Comparison of ENCODE assay signal across 29 cellular contexts in the genomic region with DNA sequence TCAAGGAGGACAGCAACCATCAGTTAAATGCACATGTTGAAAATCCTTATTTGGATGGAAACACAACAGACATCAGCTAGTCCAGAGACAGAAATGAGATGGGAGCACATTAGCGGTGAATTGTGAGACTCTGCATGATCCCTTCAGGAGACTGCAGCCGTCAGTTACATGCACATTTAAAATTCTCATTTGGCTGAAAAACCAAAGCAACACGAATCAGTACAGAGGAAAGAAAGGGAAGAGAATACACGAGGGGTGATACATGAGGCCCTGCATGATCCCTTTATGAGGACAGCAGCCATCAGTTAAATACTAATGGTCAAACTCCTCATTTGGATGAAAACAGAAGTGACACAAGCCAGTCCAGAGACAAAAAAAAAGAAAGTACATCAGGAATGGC.
"Had no signal": no experiment of that assay in that cellular context is flagged by ENCODE, and none has a peak within 500 bp of the region (broad histone marks: within the 10 kb centered on the region; RNA-seq: fewer than 3 reads in every experiment).

No MANE protein-coding gene starts in this region.

- FAIRE-seq: frontal cortex had no signal

- H3K27ac ChIP-seq: ascending aorta, breast epithelium, cardiac muscle cell, coronary artery, dorsolateral prefrontal cortex, heart left ventricle had no signal

- H3K4me3 ChIP-seq: ascending aorta, breast epithelium, cardiac muscle cell, coronary artery, dorsolateral prefrontal cortex, heart left ventricle had no signal

- H3K9me3 ChIP-seq: ascending aorta, breast epithelium, heart left ventricle had no signal

- H3K27me3 ChIP-seq: ascending aorta, breast epithelium, cardiac muscle cell, dorsolateral prefrontal cortex, heart left ventricle had no signal

- H3K27me3 Mint-ChIP-seq: activated CD4-positive, alpha-beta memory T cell treated with anti-CD3 and anti-CD28 coated beads, Interleukin-2, amount 10 ng/mL, durations not matched to agents 7 days and 5 days; activated CD4-positive, alpha-beta T cell treated with anti-CD3 and anti-CD28 coated beads, Interleukin-2, amount 10 ng/mL, durations not matched to agents 7 days and 5 days; activated naive CD4-positive, alpha-beta T cell treated with anti-CD3 and anti-CD28 coated beads, Interleukin-2, amount 10 ng/mL, durations not matched to agents 7 days and 5 days; activated naive CD8-positive, alpha-beta T cell treated with anti-CD3 and anti-CD28 coated beads, Interleukin-2, amount 10 ng/mL, durations not matched to agents 7 days and 5 days; activated T-cell treated with anti-CD3 and anti-CD28 coated beads, Interleukin-2, amount 50 U/mL, for 24 hours; dendritic cell treated with granulocyte-macrophage colony-stimulating factor and Interleukin-4, amounts not matched to agents 40 ng/mL and 50 ng/mL, for 4 days had no signal

- H3K9me3 Mint-ChIP-seq: activated CD4-positive, alpha-beta T cell treated with anti-CD3 and anti-CD28 coated beads, Interleukin-2, amount 10 ng/mL, durations not matched to agents 7 days and 5 days; activated naive CD4-positive, alpha-beta T cell treated with anti-CD3 and anti-CD28 coated beads, Interleukin-2, amount 10 ng/mL, durations not matched to agents 7 days and 5 days; activated naive CD4-positive, alpha-beta T cell treated with anti-CD3 and anti-CD28 coated beads, Interleukin-2, amount 50 U/mL, for 72 hours; activated naive CD8-positive, alpha-beta T cell treated with anti-CD3 and anti-CD28 coated beads, Interleukin-2, amount 10 ng/mL, durations not matched to agents 7 days and 5 days; activated T-cell treated with anti-CD3 and anti-CD28 coated beads, Interleukin-2, amount 50 U/mL, for 24 hours; activated T-cell treated with anti-CD3 and anti-CD28 coated beads, Interleukin-2, amount 50 U/mL, for 72 hours; central memory CD8-positive, alpha-beta T cell; dendritic cell treated with granulocyte-macrophage colony-stimulating factor and Interleukin-4, amounts not matched to agents 40 ng/mL and 50 ng/mL, for 4 days had no signal

- DNase-seq: activated CD4-positive, alpha-beta memory T cell treated with anti-CD3 and anti-CD28 coated beads, Interleukin-2, amount 10 ng/mL, durations not matched to agents 7 days and 5 days; activated CD4-positive, alpha-beta T cell treated with anti-CD3 and anti-CD28 coated beads for 1 hour; activated CD4-positive, alpha-beta T cell treated with anti-CD3 and anti-CD28 coated beads for 4 hours; activated CD4-positive, alpha-beta T cell treated with anti-CD3 and anti-CD28 coated beads, Interleukin-2, amount 10 ng/mL, durations not matched to agents 7 days and 5 days; activated CD4-positive, alpha-beta T cell treated with anti-CD3 and anti-CD28 coated beads, Interleukin-2, amount 50 U/mL, for 4 hours; activated CD8-positive, alpha-beta memory T cell treated with anti-CD3 and anti-CD28 coated beads, Interleukin-2, amount 50 U/mL, for 48 hours; activated gamma-delta T cell; activated naive CD4-positive, alpha-beta T cell; activated naive CD4-positive, alpha-beta T cell treated with anti-CD3 and anti-CD28 coated beads, Interleukin-2, amount 10 ng/mL, durations not matched to agents 7 days and 5 days; activated naive CD8-positive, alpha-beta T cell treated with anti-CD3 and anti-CD28 coated beads, Interleukin-2, amount 10 ng/mL, durations not matched to agents 7 days and 5 days; activated T-cell treated with anti-CD3 and anti-CD28 coated beads for 4 hours; activated T-cell treated with anti-CD3 and anti-CD28 coated beads, Interleukin-2, amount 50 U/mL, for 24 hours; activated T-cell treated with anti-CD3 and anti-CD28 coated beads, Interleukin-2, amount 50 U/mL, for 72 hours; dorsolateral prefrontal cortex; effector memory CD4-positive, alpha-beta T cell; endodermal cell; foreskin fibroblast; heart left ventricle; T-helper 2 cell had no signal

- ATAC-seq: activated naive CD4-positive, alpha-beta T cell treated with anti-CD3 and anti-CD28 coated beads, Interleukin-2, amount 50 U/mL, for 72 hours; activated T-cell treated with anti-CD3 and anti-CD28 coated beads, Interleukin-2, amount 50 U/mL, for 72 hours; esophagus mucosa; heart left ventricle had no signal

- H3K36me3 Mint-ChIP-seq: activated naive CD4-positive, alpha-beta T cell treated with anti-CD3 and anti-CD28 coated beads, Interleukin-2, amount 10 ng/mL, durations not matched to agents 7 days and 5 days; activated naive CD4-positive, alpha-beta T cell treated with anti-CD3 and anti-CD28 coated beads, Interleukin-2, amount 50 U/mL, for 72 hours; activated naive CD8-positive, alpha-beta T cell treated with anti-CD3 and anti-CD28 coated beads, Interleukin-2, amount 10 ng/mL, durations not matched to agents 7 days and 5 days; brain had no signal

- H3K4me1 ChIP-seq: ascending aorta, breast epithelium, heart left ventricle had no signal

- H3K4me3 Mint-ChIP-seq: activated CD4-positive, alpha-beta memory T cell treated with anti-CD3 and anti-CD28 coated beads, Interleukin-2, amount 10 ng/mL, durations not matched to agents 7 days and 5 days; activated CD4-positive, alpha-beta T cell treated with anti-CD3 and anti-CD28 coated beads, Interleukin-2, amount 10 ng/mL, durations not matched to agents 7 days and 5 days; activated naive CD4-positive, alpha-beta T cell treated with anti-CD3 and anti-CD28 coated beads, Interleukin-2, amount 10 ng/mL, durations not matched to agents 7 days and 5 days; activated naive CD8-positive, alpha-beta T cell treated with anti-CD3 and anti-CD28 coated beads, Interleukin-2, amount 10 ng/mL, durations not matched to agents 7 days and 5 days; activated T-cell treated with anti-CD3 and anti-CD28 coated beads, Interleukin-2, amount 50 U/mL, for 24 hours; activated T-cell treated with anti-CD3 and anti-CD28 coated beads, Interleukin-2, amount 50 U/mL, for 72 hours; brain; central memory CD8-positive, alpha-beta T cell; dendritic cell treated with granulocyte-macrophage colony-stimulating factor and Interleukin-4, amounts not matched to agents 40 ng/mL and 50 ng/mL, for 4 days; endodermal cell had no signal

- H3K27ac Mint-ChIP-seq: activated CD4-positive, alpha-beta memory T cell treated with anti-CD3 and anti-CD28 coated beads, Interleukin-2, amount 10 ng/mL, durations not matched to agents 7 days and 5 days; activated CD4-positive, alpha-beta T cell treated with anti-CD3 and anti-CD28 coated beads, Interleukin-2, amount 10 ng/mL, durations not matched to agents 7 days and 5 days; activated naive CD4-positive, alpha-beta T cell treated with anti-CD3 and anti-CD28 coated beads, Interleukin-2, amount 10 ng/mL, durations not matched to agents 7 days and 5 days; activated naive CD4-positive, alpha-beta T cell treated with anti-CD3 and anti-CD28 coated beads, Interleukin-2, amount 50 U/mL, for 72 hours; activated naive CD8-positive, alpha-beta T cell treated with anti-CD3 and anti-CD28 coated beads, Interleukin-2, amount 10 ng/mL, durations not matched to agents 7 days and 5 days; activated T-cell treated with anti-CD3 and anti-CD28 coated beads, Interleukin-2, amount 50 U/mL, for 24 hours; activated T-cell treated with anti-CD3 and anti-CD28 coated beads, Interleukin-2, amount 50 U/mL, for 72 hours; dendritic cell treated with granulocyte-macrophage colony-stimulating factor and Interleukin-4, amounts not matched to agents 40 ng/mL and 50 ng/mL, for 4 days; endodermal cell had no signal

- H3K4me1 Mint-ChIP-seq: activated CD4-positive, alpha-beta memory T cell treated with anti-CD3 and anti-CD28 coated beads, Interleukin-2, amount 10 ng/mL, durations not matched to agents 7 days and 5 days; activated CD4-positive, alpha-beta T cell treated with anti-CD3 and anti-CD28 coated beads, Interleukin-2, amount 10 ng/mL, durations not matched to agents 7 days and 5 days; activated naive CD4-positive, alpha-beta T cell treated with anti-CD3 and anti-CD28 coated beads, Interleukin-2, amount 10 ng/mL, durations not matched to agents 7 days and 5 days; brain; central memory CD8-positive, alpha-beta T cell; endodermal cell had no signal
